ENCODE assay signal across 10 cellular contexts in the genomic region with DNA sequence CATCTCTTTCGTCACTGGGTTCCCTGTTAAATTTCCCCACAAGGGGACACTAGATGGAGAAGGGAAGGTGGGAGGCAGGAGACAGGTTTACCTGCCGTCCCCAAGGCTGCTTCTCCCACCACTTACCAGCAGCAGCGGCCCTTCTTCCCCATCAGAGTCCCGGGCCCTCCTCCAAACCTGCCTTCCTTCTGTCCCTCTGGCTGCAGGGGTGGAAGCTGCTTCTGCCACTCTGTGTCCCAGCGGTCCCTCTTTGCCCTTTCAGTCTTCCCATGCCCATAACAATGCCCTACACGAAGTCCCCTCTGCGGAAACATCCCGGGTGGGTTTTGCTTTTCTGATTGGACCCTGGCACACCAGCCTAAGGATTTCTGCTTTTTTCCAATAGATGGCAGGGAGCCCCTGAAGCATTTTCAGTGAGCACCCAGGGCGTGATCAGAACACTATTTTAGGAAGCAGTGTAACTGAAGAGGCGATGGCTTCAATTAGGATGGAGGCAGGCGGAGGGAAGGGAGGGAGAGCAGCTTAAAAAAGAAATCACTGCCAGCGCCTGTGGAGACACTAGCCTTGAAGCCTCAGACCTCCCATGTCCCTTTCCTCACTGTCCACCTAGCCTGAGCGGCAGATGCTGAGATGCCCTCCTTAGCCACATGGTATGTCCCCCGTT. TPM values are rescaled to one million over a fixed set of nuclear protein-coding genes. Genes with fewer than 3 reads are reported as not detected.
DNase-seq lines count a peak whose midpoint lies in the region; ATAC-seq and TF ChIP-seq lines count a peak whose summit lies in the region.
"Not testable (repeated sequence)": the region's sequence is repeated elsewhere in the genome, so short reads cannot be mapped to it uniquely, and the experiment has no call there.
"Had no signal": no experiment of that assay in that cellular context is flagged by ENCODE, and none has a peak within 500 bp of the region (broad histone marks: within the 10 kb centered on the region; RNA-seq: fewer than 3 reads in every experiment).

No MANE protein-coding gene starts in this region.

- not testable (repeated sequence) for H3K36me3 ChIP-seq in HCT116 (ENCODE audit: control insufficient read depth in 1 of 2, insufficient read depth in 2 of 2, low read length in 2 of 2); PC-9 (ENCODE audit: low read depth); aorta (ENCODE audit: control insufficient read depth in 1 of 2, insufficient read depth in 2 of 2, low read length in 1 of 2)
- H3K36me3 ChIP-seq in ectodermal cell (ENCODE audit: control insufficient read depth, insufficient read depth, low read length) (peaks cover 24% of the 10 kb centered on the region), iPS-15b (ENCODE audit: control insufficient read depth, insufficient read depth, low read length) (peaks cover 30% of the 10 kb centered on the region), stomach (peaks cover 0 to 11% (median 5%) of the 10 kb centered on the region in 4 donors)

- H3F3A ChIP-seq in PC-9 (ENCODE audit: insufficient read depth, low read depth): peaks cover 18% of the 10 kb centered on the region

- H3K4me1 ChIP-seq in HCT116 (ENCODE audit: control insufficient read depth in 1 of 2, insufficient read depth in 2 of 2, low read length in 2 of 2) (peaks cover 9 to 19% of the 10 kb centered on the region in 2 experiments), PC-9 (replicated peaks; ENCODE audit: insufficient read depth) (peaks cover 48% of the 10 kb centered on the region), ectodermal cell (ENCODE audit: control insufficient read depth, insufficient read depth, low read length) (peaks cover 79% of the 10 kb centered on the region), iPS-15b (ENCODE audit: control insufficient read depth, insufficient read depth, low read length) (peaks cover 42% of the 10 kb centered on the region), stomach (peaks cover 23 to 87% (median 53%) of the 10 kb centered on the region in 4 donors)
- not testable (repeated sequence) for H3K4me1 ChIP-seq in aorta (ENCODE audit: control insufficient read depth in 1 of 2, insufficient read depth in 2 of 2, low read length in 2 of 2)

- not testable (repeated sequence) for TF ChIP-seq RAD21 in HCT116 (IDR thresholded peaks at IDR 0.05; ENCODE audit: low read depth)

- H3K27me3 ChIP-seq in HCT116 (ENCODE audit: insufficient read depth, low read length); PC-9 (ENCODE audit: insufficient read depth, low read depth); ectodermal cell (ENCODE audit: control insufficient read depth, insufficient read depth, low read length, poor library complexity, severe bottlenecking); iPS-15b (ENCODE audit: control insufficient read depth, insufficient read depth, low read length); aorta (ENCODE audit: control insufficient read depth in 1 of 2, insufficient read depth in 2 of 2, low read length in 1 of 2): not testable (repeated sequence)
- peaks cover 0 to 33% (median 0%) of the 10 kb centered on the region in 3 donors for H3K27me3 ChIP-seq in stomach

- peaks cover 14% of the 10 kb centered on the region for H3K27me3 Mint-ChIP-seq in glutamatergic neuron (ENCODE audit: unreplicated experiment)
- H3K27me3 Mint-ChIP-seq in neural crest cell (ENCODE audit: low read depth): not testable (repeated sequence)

- 28 to 37% methylated on average over 11 of the region's 14 CpGs for WGBS in ectodermal cell, 2 experiments
- 42 to 70% (median 59%) methylated on average over 10 to 12 of the region's 14 CpGs for WGBS in stomach, 5 donors
- 26 to 45% methylated on average over 11 to 12 of the region's 14 CpGs for WGBS in aorta, 2 donors

- not testable (repeated sequence) for H4K20me1 ChIP-seq in HCT116 (ENCODE audit: insufficient read depth); PC-9 (ENCODE audit: insufficient read depth)

- H3K4me1 Mint-ChIP-seq in glutamatergic neuron (ENCODE audit: low read depth, unreplicated experiment) (peaks cover 56% of the 10 kb centered on the region), neural crest cell (peaks cover 91% of the 10 kb centered on the region)

- H3K36me3 Mint-ChIP-seq in glutamatergic neuron (ENCODE audit: unreplicated experiment): not testable (repeated sequence)
- H3K36me3 Mint-ChIP-seq in neural crest cell (ENCODE audit: low read depth): peaks cover 23% of the 10 kb centered on the region

- H3K9me2 ChIP-seq in HCT116 (ENCODE audit: insufficient read depth); PC-9 (ENCODE audit: insufficient read depth): not testable (repeated sequence)

- H2AFZ ChIP-seq in HCT116 (ENCODE audit: low read depth, low read length, poor library complexity, severe bottlenecking); PC-9: not testable (repeated sequence)

- not testable (repeated sequence) for H3K4me2 ChIP-seq in HCT116 (ENCODE audit: low read length)
- H3K4me2 ChIP-seq in PC-9: peak overlapping the region; percentile 74

- intact Hi-C loops in HCT116 (cut with micrococcal nuclease); PC-9 (cut with micrococcal nuclease; ENCODE audit: unreplicated experiment); stomach (cut with DNase I; ENCODE audit: low total_unique reads); aorta (cut with DNase I): not testable (repeated sequence)

- DNase-seq in HCT116 (ENCODE audit: low read depth, low spot score); PC-9; glutamatergic neuron; neural crest cell (ENCODE audit: low read depth, low spot score); stomach: not testable (repeated sequence)
- peak in 1 of 2 donors; percentile 38 for DNase-seq in aorta

- H3K9me3 ChIP-seq in HCT116 (ENCODE audit: control insufficient read depth in 1 of 2, insufficient read depth in 1 of 2, low read depth in 1 of 2, low read length in 2 of 2); PC-9 (ENCODE audit: insufficient read depth, low read depth); ectodermal cell (ENCODE audit: control insufficient read depth, low read length); iPS-15b (ENCODE audit: control insufficient read depth, insufficient read depth, low read length); stomach; aorta (ENCODE audit: control insufficient read depth, low read length): not testable (repeated sequence)

- not testable (repeated sequence) for H3K79me2 ChIP-seq in HCT116 (ENCODE audit: insufficient read depth, low read length); PC-9 (ENCODE audit: low read depth)

- H3K27ac Mint-ChIP-seq in glutamatergic neuron (ENCODE audit: unreplicated experiment): peak overlapping the region; percentile 1
- H3K27ac Mint-ChIP-seq in neural crest cell (ENCODE audit: unreplicated experiment): peak overlapping the region; percentile 84

- not testable (repeated sequence) for TF ChIP-seq POLR2A in HCT116 (IDR thresholded peaks at IDR 0.05; ENCODE audit: borderline replicate concordance, extremely low read depth, insufficient read depth, insufficient read length); stomach (IDR thresholded peaks at IDR 0.05)

- not testable (repeated sequence) for TF ChIP-seq EP300 in stomach (IDR thresholded peaks at IDR 0.05)

- peak overlapping the region; percentile 49 for H3K4me3 Mint-ChIP-seq in glutamatergic neuron (ENCODE audit: unreplicated experiment)
- peak overlapping the region; percentile 86 for H3K4me3 Mint-ChIP-seq in neural crest cell

- POLR2A ChIA-PET in HCT116 (lab: Charles Lee); PC-9 (lab: Charles Lee; ENCODE audit: unreplicated experiment): not testable (repeated sequence)

- TF ChIP-seq CTCF in HCT116 (IDR thresholded peaks at IDR 0.05 in 2 of 3, conservative IDR thresholded peaks at IDR 0.05 in 1 of 3; ENCODE audit: borderline replicate concordance in 1 of 3, insufficient read depth in 1 of 3, low read depth in 2 of 3, low read length in 2 of 3); PC-9 (conservative IDR thresholded peaks at IDR 0.05); glutamatergic neuron (IDR thresholded peaks at IDR 0.05; ENCODE audit: partially characterized antibody, unreplicated experiment); neural crest cell (conservative IDR thresholded peaks at IDR 0.05); stomach (IDR thresholded peaks at IDR 0.05): not testable (repeated sequence)

- RAD21 ChIA-PET in HCT116 (lab: Charles Lee; ENCODE audit: low non-redundant PET in 1 of 2, low total read pairs in 2 of 2, uncharacterized antibody in 2 of 2, unreplicated experiment in 2 of 2): not testable (repeated sequence)

- not testable (repeated sequence) for H3K27ac ChIP-seq in HCT116 (ENCODE audit: low read depth, low read length); aorta (ENCODE audit: low read depth in 1 of 2, low read length in 2 of 2)
- H3K27ac ChIP-seq in PC-9 (peak overlapping the region; percentile 95), ectodermal cell (ENCODE audit: insufficient read depth, low read depth, low read length, poor library complexity, severe bottlenecking) (peak overlapping the region; percentile 63), stomach (peak overlapping the region in 3 of 5 donors; percentile 47 to 92 (median 47))

- H3K4me3 ChIP-seq in HCT116 (replicated peaks in 1 of 2; ENCODE audit: low read depth in 1 of 2, low read length in 2 of 2); PC-9; ectodermal cell (ENCODE audit: insufficient read depth, low read depth, low read length); aorta (ENCODE audit: low read length in 2 of 2): not testable (repeated sequence)
- H3K4me3 ChIP-seq in iPS-15b (ENCODE audit: low read depth, low read length): peak overlapping the region; percentile 8
- peak overlapping the region in 1 of 4 donors; percentile 8 for H3K4me3 ChIP-seq in stomach

- CTCF ChIA-PET in HCT116 (lab: Charles Lee); PC-9 (lab: Charles Lee): not testable (repeated sequence)

- not testable (repeated sequence) for BruUV-seq in HCT116 (replicated peaks; lab: Mats Ljungman, UMichigan)
- TSS peak; percentile 62 for BruUV-seq in PC-9 (replicated peaks; lab: Mats Ljungman, UMichigan)

- not testable (repeated sequence) for H3K9ac ChIP-seq in HCT116 (ENCODE audit: low read length); iPS-15b (ENCODE audit: low read depth, low read length)

- peak; percentile 14; the same call in 1 of the 2 replicates for ATAC-seq in HCT116
- ATAC-seq in aorta (ENCODE audit: low FRiP score): peak; percentile 50

- H3K9me3 Mint-ChIP-seq in glutamatergic neuron (ENCODE audit: unreplicated experiment); neural crest cell: not testable (repeated sequence)

RNA-seq across cellular contexts. Expression of a gene that starts 26.3 kb away (rescaled TPM):
- total RNA-seq in HCT116 (2021; ENCODE audit: unreplicated experiment): 5.5 TPM
- polyA plus RNA-seq in HCT116 (2012): 2.7 and 3.4 TPM in 2 replicates
- total RNA-seq in PC-9 (2021): 3.3 and 3.6 TPM in 2 replicates
- polyA plus RNA-seq in ectodermal cell (2013, experiment 1 of 4): 143 TPM
- polyA plus RNA-seq in ectodermal cell (2013, experiment 2 of 4): 162 TPM
- polyA plus RNA-seq in ectodermal cell (2013, experiment 3 of 4): 143 TPM
- 155 TPM for polyA plus RNA-seq in ectodermal cell (2013, experiment 4 of 4)
- total RNA-seq in glutamatergic neuron (ENCODE audit: unreplicated experiment): 56.6 TPM
- total RNA-seq in neural crest cell: 187 and 205 TPM in 2 replicates
- 10 to 100 TPM in 4 of 5 donors, 1 to 10 TPM in 1; 1.7 to 64.2 (median 30.1) TPM for total RNA-seq in stomach
- polyA plus RNA-seq in stomach: 10 to 100 TPM in 1 of 3 donors, 1 to 10 TPM in 2; 4.6 to 19.8 (median 8.0) TPM
- total RNA-seq in aorta: 10 to 100 TPM; 25.3 to 50.3 TPM
- polyA plus RNA-seq in aorta: 10 to 100 TPM in 1 of 2 donors, 1 to 10 TPM in 1; 4.4 to 13.4 TPM
- total RNA-seq: HepG2 had no signal
- polyA plus RNA-seq: CD4-positive, CD25-positive, alpha-beta regulatory T cell; HepG2 had no signal
